8 cellular contexts compared by ENCODE assay signal in the genomic region with DNA sequence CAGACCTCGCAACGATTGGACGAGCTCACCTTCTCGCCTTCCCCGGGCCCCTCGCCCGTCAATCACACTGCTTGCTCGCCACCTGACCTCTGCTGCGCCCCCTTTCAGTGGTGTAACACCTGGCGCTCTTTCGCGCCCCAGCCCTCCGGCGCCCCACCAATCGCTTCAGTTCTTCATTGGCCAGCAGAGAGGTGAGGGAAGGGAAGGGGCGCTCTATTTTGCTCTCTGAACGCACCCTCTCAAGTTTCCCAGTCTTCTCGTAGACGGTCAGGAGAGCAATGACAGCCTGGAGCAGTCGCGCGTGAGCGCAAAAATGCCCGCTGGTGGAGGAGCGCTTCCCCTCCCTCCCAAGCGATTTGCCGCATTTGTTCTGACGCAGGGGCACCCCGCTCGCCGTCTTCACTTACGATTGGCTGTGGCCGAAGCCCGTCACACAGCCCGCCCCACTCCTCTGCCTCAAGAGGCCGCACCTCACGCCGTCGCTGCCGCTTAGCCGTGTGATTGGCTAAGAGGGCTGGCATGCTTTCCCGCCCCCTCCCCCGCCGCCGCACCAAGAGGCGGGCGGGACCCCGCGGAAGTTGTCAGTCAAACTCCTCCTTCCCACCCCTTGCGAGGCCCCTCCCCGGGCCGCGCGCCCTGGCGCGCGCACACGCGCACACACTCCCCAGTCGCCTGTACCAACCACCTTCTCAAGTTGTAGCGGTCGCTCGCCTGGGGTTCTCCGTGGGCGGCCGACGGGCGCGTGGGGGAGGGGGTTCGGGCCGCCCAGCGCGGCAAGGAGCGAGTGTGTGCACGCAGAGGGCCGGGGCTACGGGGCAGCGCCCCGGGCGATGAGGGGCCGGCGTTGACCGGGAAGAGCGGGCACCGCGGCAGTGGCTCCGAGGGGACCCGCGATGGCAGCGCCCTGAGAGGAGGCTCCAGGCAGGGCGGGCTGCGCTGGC. TPM values are rescaled to one million over a fixed set of nuclear protein-coding genes. Genes with fewer than 3 reads are reported as not detected.
DNase-seq lines count a peak whose midpoint lies in the region; ATAC-seq lines count a peak whose summit lies in the region.

A gene (plus strand): TSS at position 667 of the 941 bp plus-strand sequence. CDS start 701 bp downstream, outside the sequence.

- peaks cover 1% of the 10 kb centered on the region for H3K27me3 Mint-ChIP-seq in IgD-negative memory B cell

- H3K27ac ChIP-seq in epithelial cell of prostate: peak within 1 kb of the TSS; percentile 84

- peaks cover 10 to 31% (median 13%) of the 10 kb centered on the region in 3 donors for H3K4me1 Mint-ChIP-seq in IgD-negative memory B cell

- peak; percentile 93 for ATAC-seq in GM21528 (IDR thresholded peaks at IDR 0.05; ENCODE audit: low FRiP score, unreplicated experiment)

- peak; percentile 96 for DNase-seq in DMS114 treated with DMSO at 0.1 percent for 48 hours (lab: John Stamatoyannopoulos, UW; ENCODE audit: unreplicated experiment)
- peak; percentile 68 for DNase-seq in OCI-M2 (lab: John Stamatoyannopoulos, UW; ENCODE audit: unreplicated experiment)
- peak; percentile 98 for DNase-seq in activated T-cell treated with anti-CD3 and anti-CD28 coated beads for 48 hours (ENCODE audit: low read depth)
- DNase-seq in epithelial cell of prostate (ENCODE audit: low read depth, low spot score): peak; percentile 98
- DNase-seq in mucosa of gallbladder (ENCODE audit: low spot score): peak; percentile 99
- peak; percentile 97 for DNase-seq in stimulated activated CD8-positive, alpha-beta memory T cell treated with anti-CD3 and anti-CD28 coated beads, Interleukin-4, amount 100 ng/mL, for 48 hours

- H3K36me3 Mint-ChIP-seq in IgD-negative memory B cell: no peaks in the 10 kb centered on the region

- no peaks in the 10 kb centered on the region for H3K9me3 Mint-ChIP-seq in IgD-negative memory B cell

- peak within 1 kb of the TSS; percentile 95 to 99 (median 97) for H3K27ac Mint-ChIP-seq in IgD-negative memory B cell

- H3K4me3 Mint-ChIP-seq in IgD-negative memory B cell: peak within 1 kb of the TSS; percentile 95 to 99 (median 96)

RNA-seq across cellular contexts. Expression of the gene that starts here (rescaled TPM):
- 25.1 TPM for polyA plus RNA-seq in IgD-negative memory B cell
- 53.3 TPM for total RNA-seq in mucosa of gallbladder

Comparison
In these comparisons a context has a peak if more than half of its experiments do, and no peak if none do; other contexts are left out.
1. Peak in every context shown above with its lines: DNase-seq, ATAC-seq and H3K27ac ChIP-seq.